1 cellular context compared by ENCODE assay signal in the genomic region with DNA sequence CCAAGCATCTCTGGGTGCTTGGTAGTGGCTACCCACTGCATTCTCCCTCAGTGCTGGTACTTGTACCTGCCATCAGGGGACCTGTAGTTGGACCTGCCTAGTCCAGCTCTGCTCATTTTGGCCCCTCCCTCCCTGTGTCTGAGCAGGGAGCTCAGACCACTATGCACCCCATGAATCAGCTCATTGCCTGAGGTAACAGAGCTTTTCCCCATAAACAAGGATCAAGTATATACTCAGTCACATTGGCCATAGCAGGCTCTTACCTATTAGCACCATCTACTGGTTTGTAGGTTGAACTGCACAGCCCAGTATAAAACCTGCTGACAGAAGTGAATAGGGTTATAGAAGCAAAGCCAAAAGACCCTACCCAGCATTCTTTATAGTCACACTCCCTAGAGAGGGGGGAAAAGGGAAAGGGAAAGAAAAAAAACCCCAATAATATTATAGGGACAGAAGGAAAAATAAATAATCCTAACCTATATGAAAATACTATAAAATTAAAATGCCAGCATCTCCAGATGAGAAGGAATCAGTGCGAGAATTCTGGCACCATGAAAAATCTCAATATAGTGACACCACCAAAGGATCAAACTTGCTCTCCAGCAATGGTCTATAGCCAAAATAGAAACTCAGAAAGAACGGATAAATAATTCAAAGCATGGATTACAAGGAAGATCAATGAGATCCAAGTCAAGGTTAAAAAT.
TF ChIP-seq lines count a peak whose summit lies in the region.

No MANE protein-coding gene starts in this region.

TF ChIP-seq in K562, 482 proteins besides CTCF, POLR2A, EP300 and RAD21 (continued from another document):
- TF ChIP-seq, protein P1, sequence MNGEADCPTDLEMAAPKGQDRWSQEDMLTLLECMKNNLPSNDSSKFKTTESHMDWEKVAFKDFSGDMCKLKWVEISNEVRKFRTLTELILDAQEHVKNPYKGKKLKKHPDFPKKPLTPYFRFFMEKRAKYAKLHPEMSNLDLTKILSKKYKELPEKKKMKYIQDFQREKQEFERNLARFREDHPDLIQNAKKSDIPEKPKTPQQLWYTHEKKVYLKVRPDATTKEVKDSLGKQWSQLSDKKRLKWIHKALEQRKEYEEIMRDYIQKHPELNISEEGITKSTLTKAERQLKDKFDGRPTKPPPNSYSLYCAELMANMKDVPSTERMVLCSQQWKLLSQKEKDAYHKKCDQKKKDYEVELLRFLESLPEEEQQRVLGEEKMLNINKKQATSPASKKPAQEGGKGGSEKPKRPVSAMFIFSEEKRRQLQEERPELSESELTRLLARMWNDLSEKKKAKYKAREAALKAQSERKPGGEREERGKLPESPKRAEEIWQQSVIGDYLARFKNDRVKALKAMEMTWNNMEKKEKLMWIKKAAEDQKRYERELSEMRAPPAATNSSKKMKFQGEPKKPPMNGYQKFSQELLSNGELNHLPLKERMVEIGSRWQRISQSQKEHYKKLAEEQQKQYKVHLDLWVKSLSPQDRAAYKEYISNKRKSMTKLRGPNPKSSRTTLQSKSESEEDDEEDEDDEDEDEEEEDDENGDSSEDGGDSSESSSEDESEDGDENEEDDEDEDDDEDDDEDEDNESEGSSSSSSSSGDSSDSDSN (IDR thresholded peaks at IDR 0.05; ENCODE audit: borderline replicate concordance in 1 of 2, low read depth in 2 of 2, low read length in 2 of 2): no peak
- TF ChIP-seq ARID2 (IDR thresholded peaks at IDR 0.05) (peak; percentile 62; the same call in 1 of the 2 replicates), GATA2 (CRISPR knock-in tag; IDR thresholded peaks at IDR 0.05) (no peak), NUFIP1 (IDR thresholded peaks at IDR 0.05; ENCODE audit: partially characterized antibody) (no peak), CTBP1 (IDR thresholded peaks at IDR 0.05; ENCODE audit: borderline replicate concordance) (no peak), SMC3 (conservative IDR thresholded peaks at IDR 0.05; ENCODE audit: insufficient read depth, low read depth, low read length) (peak; percentile 53)
